Comparison of ENCODE assay signal across 13 cellular contexts in genomic region chr11:131370901-131371790, GRCh38. TPM values are rescaled to one million over a fixed set of nuclear protein-coding genes. Genes with fewer than 3 reads are reported as not detected.
DNase-seq lines count a peak whose midpoint lies in the region; ATAC-seq lines count a peak whose summit lies in the region.
"Had no signal": no experiment of that assay in that cellular context is flagged by ENCODE, and none has a peak within 500 bp of the region (broad histone marks: within the 10 kb centered on the region; RNA-seq: fewer than 3 reads in every experiment).

No MANE protein-coding gene starts in this region.

- no peaks in the 10 kb centered on the region for H3K4me1 Mint-ChIP-seq in activated naive CD8-positive, alpha-beta T cell treated with anti-CD3 and anti-CD28 coated beads for 36 hours

- peaks cover 16% of the 10 kb centered on the region for H3K27me3 Mint-ChIP-seq in activated naive CD8-positive, alpha-beta T cell treated with anti-CD3 and anti-CD28 coated beads for 36 hours

- no peak overlapping the region for H3K27ac Mint-ChIP-seq in activated naive CD8-positive, alpha-beta T cell treated with anti-CD3 and anti-CD28 coated beads for 36 hours
- H3K27ac Mint-ChIP-seq: effector memory CD8-positive, alpha-beta T cell had no signal

- no peaks in the 10 kb centered on the region for H3K9me3 Mint-ChIP-seq in activated naive CD8-positive, alpha-beta T cell treated with anti-CD3 and anti-CD28 coated beads for 36 hours
- H3K9me3 Mint-ChIP-seq: neural crest cell had no signal

- no peak overlapping the region for H3K4me3 Mint-ChIP-seq in activated naive CD8-positive, alpha-beta T cell treated with anti-CD3 and anti-CD28 coated beads for 36 hours
- H3K4me3 Mint-ChIP-seq: effector memory CD8-positive, alpha-beta T cell; neural crest cell had no signal

- peak; percentile 32 for DNase-seq in DMS79 treated with DMSO at 0.1 percent for 48 hours (lab: John Stamatoyannopoulos, UW)
- peak; percentile 68 for DNase-seq in NCI-H526 treated with DMSO at 0.1 percent for 48 hours (lab: John Stamatoyannopoulos, UW)
- peak in 25 of 42 donors; percentile 12 to 65 (median 42) for DNase-seq in head of caudate nucleus
- peak; percentile 65 for DNase-seq in retina
- DNase-seq in SHP77 (lab: John Stamatoyannopoulos, UW) = no peak
- no peak for DNase-seq in activated naive CD8-positive, alpha-beta T cell treated with anti-CD3 and anti-CD28 coated beads for 36 hours
- no peak for DNase-seq in occipital lobe (lab: John Stamatoyannopoulos, UW)
- DNase-seq: effector memory CD8-positive, alpha-beta T cell; H7; NCI-H1092 treated with DMSO at 0.1 percent for 48 hours; NCI-H510A treated with DMSO at 0.1 percent for 48 hours had no signal

- no peaks in the 10 kb centered on the region for H3K36me3 Mint-ChIP-seq in activated naive CD8-positive, alpha-beta T cell treated with anti-CD3 and anti-CD28 coated beads for 36 hours

- intact Hi-C loops in head of caudate nucleus (cut with DNase I) = loop anchor here (10.0 kb wide), 1 partner anchor 94 kb away; no protein-coding TSS in a partner anchor

- ATAC-seq in GM18502 (IDR thresholded peaks at IDR 0.05; ENCODE audit: poor library complexity, unreplicated experiment) = no peak
- ATAC-seq: effector memory CD8-positive, alpha-beta T cell had no signal

RNA-seq across cellular contexts. Expression of gene NTM, which starts 0.7 kb away (rescaled TPM):
- not detected for total RNA-seq in activated naive CD8-positive, alpha-beta T cell treated with anti-CD3 and anti-CD28 coated beads for 36 hours
- total RNA-seq in occipital lobe = 158 TPM

Comparison
In these comparisons a context has a peak if more than half of its experiments do, and no peak if none do; other contexts are left out.
1. DNase-seq: peak in DMS79 treated with DMSO at 0.1 percent for 48 hours (single experiment), NCI-H526 treated with DMSO at 0.1 percent for 48 hours (single experiment), head of caudate nucleus (25 of 42) and retina (single experiment); none in SHP77 (0 of 2), activated naive CD8-positive, alpha-beta T cell treated with anti-CD3 and anti-CD28 coated beads for 36 hours (single experiment) and occipital lobe (single experiment).
2. RNA of gene NTM, which starts 0.7 kb away (total RNA-seq): 158 TPM in occipital lobe (single experiment); not detected in activated naive CD8-positive, alpha-beta T cell treated with anti-CD3 and anti-CD28 coated beads for 36 hours; every median in the first group is over 100 times any median in the second.